Comparison of ENCODE assay signal across 23 cellular contexts in genomic region chr7:148045521-148045920, GRCh38.
A peak's percentile ranks its signal among the peaks of the same experiment; 100 is the strongest.
DNase-seq lines count a peak whose midpoint lies in the region; ATAC-seq, FAIRE-seq and TF ChIP-seq lines count a peak whose summit lies in the region.
"Had no signal": no experiment of that assay in that cellular context is flagged by ENCODE, and none has a peak within 500 bp of the region (broad histone marks: within the 10 kb centered on the region; RNA-seq: fewer than 3 reads in every experiment).

No MANE protein-coding gene starts in this region.

- intact Hi-C loops in left colon (cut with DNase I, micrococcal nuclease): no loop called here

- peak; percentile 54 for ATAC-seq in left colon
- ATAC-seq in GM21390 (IDR thresholded peaks at IDR 0.05; ENCODE audit: unreplicated experiment): no peak
- ATAC-seq: right lobe of liver had no signal

- DNase-seq in NCI-H2227 (lab: John Stamatoyannopoulos, UW; ENCODE audit: unreplicated experiment) (peak; percentile 12), NCI-H2227 treated with DMSO at 0.1 percent for 48 hours (lab: John Stamatoyannopoulos, UW) (no peak), NCI-H146 treated with DMSO at 0.1 percent for 48 hours (lab: John Stamatoyannopoulos, UW; ENCODE audit: unreplicated experiment) (peak; percentile 94), NCI-H69 (lab: John Stamatoyannopoulos, UW) (peak; percentile 99), left colon (no peak), GM12892 (ENCODE audit: insufficient read length) (no peak), T1000 (lab: John Stamatoyannopoulos, UW) (no peak)
- DNase-seq: activated CD4-positive, alpha-beta T cell treated with anti-CD3 and anti-CD28 coated beads, Interleukin-2, amount 50 U/mL, for 48 hours; activated CD4-positive, CD25-positive, alpha-beta regulatory T cell; activated gamma-delta T cell treated with Interleukin-2 at 50 U/mL for 16 hours; activated T-cell treated with anti-CD3 and anti-CD28 coated beads for 4 hours; colonic mucosa; endodermal cell; islet precursor cell; NCI-H187; right lobe of liver; SK-N-SH; T-helper 9 cell had no signal

- no peak for FAIRE-seq in GM12892 (lab: Jason Lieb, UNC)
- FAIRE-seq: A204.1, H1, HepG2, RCC 7860 had no signal

- TF ChIP-seq POLR2A in GM12892 (IDR thresholded peaks at IDR 0.05; ENCODE audit: low read depth, low read length): no peak

Comparison
In these comparisons a context has a peak if more than half of its experiments do, and no peak if none do; other contexts are left out.
1. DNase-seq: peak in NCI-H2227 (single experiment), NCI-H146 treated with DMSO at 0.1 percent for 48 hours (single experiment) and NCI-H69 (single experiment); none in NCI-H2227 treated with DMSO at 0.1 percent for 48 hours (single experiment), left colon (0 of 2), GM12892 (single experiment) and T1000 (single experiment).